1 cellular context compared by ENCODE assay signal in genomic region chr9:37496020-37496419, GRCh38.
A peak's percentile ranks its signal among the peaks of the same experiment; 100 is the strongest.
TF ChIP-seq lines count a peak whose summit lies in the region.

No MANE protein-coding gene starts in this region.

TF ChIP-seq in K562, 482 proteins besides CTCF, POLR2A, EP300 and RAD21 (continued from another document):
- TF ChIP-seq MGA (IDR thresholded peaks at IDR 0.05) (no peak), ZNF76 (CRISPR knock-in tag; IDR thresholded peaks at IDR 0.05; ENCODE audit: borderline replicate concordance) (no peak), RBFOX2 (IDR thresholded peaks at IDR 0.05; ENCODE audit: low read depth, low read length) (peak; percentile 46)
